In genomic region chr6:135909737-135910387, GRCh38 we compare ENCODE assay signal across 8 cellular contexts. TPM values are rescaled to one million over a fixed set of nuclear protein-coding genes. Genes with fewer than 3 reads are reported as not detected.
DNase-seq lines count a peak whose midpoint lies in the region; ATAC-seq and TF ChIP-seq lines count a peak whose summit lies in the region.

No MANE protein-coding gene starts in this region.

- H3F3A ChIP-seq in OCI-LY1 (ENCODE audit: insufficient read depth, low read length), result no peaks in the 10 kb centered on the region

- no peaks in the 10 kb centered on the region for H3K4me1 Mint-ChIP-seq in activated T-cell treated with anti-CD3 and anti-CD28 coated beads, Interleukin-2, amount 50 U/mL, for 4 hours (ENCODE audit: low read depth)

- H3K9me2 ChIP-seq in OCI-LY1 (ENCODE audit: low read depth, low read length), result no peaks in the 10 kb centered on the region

- intact Hi-C loops in posterior vena cava (cut with DNase I), result no loop called here

- H3K4me3 ChIP-seq in DND-41 (ENCODE audit: low read depth in 1 of 2, low read length in 2 of 2) (no peak overlapping the region), OCI-LY1 (ENCODE audit: low read depth, low read length, poor library complexity, severe bottlenecking) (no peak overlapping the region)

- no peaks in the 10 kb centered on the region for H3K36me3 ChIP-seq in DND-41 (ENCODE audit: insufficient read depth, low read length)
- no peaks in the 10 kb centered on the region for H3K36me3 ChIP-seq in OCI-LY1 (ENCODE audit: insufficient read depth, low read length)

- H3K4me2 ChIP-seq in DND-41 (ENCODE audit: insufficient read depth, low read length), result no peak overlapping the region
- no peak overlapping the region for H3K4me2 ChIP-seq in OCI-LY1 (ENCODE audit: low read length)

- H2AFZ ChIP-seq in DND-41 (ENCODE audit: low read depth, low read length), result no peak overlapping the region
- H2AFZ ChIP-seq in OCI-LY1 (ENCODE audit: low read length), result no peak overlapping the region

- no peaks in the 10 kb centered on the region for H3K36me3 Mint-ChIP-seq in activated T-cell treated with anti-CD3 and anti-CD28 coated beads, Interleukin-2, amount 50 U/mL, for 4 hours (ENCODE audit: insufficient read depth)

- no peaks in the 10 kb centered on the region; the same call in 1 of the 2 replicates for H3K4me1 ChIP-seq in DND-41 (ENCODE audit: insufficient read depth, low read length)
- H3K4me1 ChIP-seq in OCI-LY1 (ENCODE audit: insufficient read depth, low read length, severe bottlenecking), result no peaks in the 10 kb centered on the region

- H3K79me2 ChIP-seq in DND-41 (ENCODE audit: insufficient read depth, low read length), result no peaks in the 10 kb centered on the region
- H3K79me2 ChIP-seq in OCI-LY1 (ENCODE audit: insufficient read depth, low read length), result no peaks in the 10 kb centered on the region

- H3K9me3 ChIP-seq in DND-41 (ENCODE audit: insufficient read depth, low read length, severe bottlenecking) (no peaks in the 10 kb centered on the region), OCI-LY1 (ENCODE audit: low read length) (no peaks in the 10 kb centered on the region)

- H3K9ac ChIP-seq in DND-41 (ENCODE audit: low read depth, low read length), result no peak overlapping the region
- H3K9ac ChIP-seq in OCI-LY1 (ENCODE audit: low read length), result no peak overlapping the region

- H3K27ac ChIP-seq in DND-41 (ENCODE audit: low read length) (no peak overlapping the region), OCI-LY1 (ENCODE audit: low read depth, low read length, poor library complexity, severe bottlenecking) (no peak overlapping the region)

- H4K20me1 ChIP-seq in DND-41 (ENCODE audit: insufficient read depth, low read length) (no peaks in the 10 kb centered on the region), OCI-LY1 (ENCODE audit: insufficient read depth, low read length) (no peaks in the 10 kb centered on the region)

- H3K4me3 Mint-ChIP-seq in activated T-cell treated with anti-CD3 and anti-CD28 coated beads, Interleukin-2, amount 50 U/mL, for 4 hours, result no peak overlapping the region

- TF ChIP-seq CTCF in DND-41 (IDR thresholded peaks at IDR 0.05; ENCODE audit: borderline replicate concordance, extremely low read depth, low read length, poor library complexity, severe bottlenecking) (peak; percentile 87), OCI-LY1 (IDR thresholded peaks at IDR 0.05; ENCODE audit: low read length) (peak; percentile 87)

- no peaks in the 10 kb centered on the region for H3K9me3 Mint-ChIP-seq in activated T-cell treated with anti-CD3 and anti-CD28 coated beads, Interleukin-2, amount 50 U/mL, for 4 hours

- peak; percentile 53 for DNase-seq in DND-41
- DNase-seq in HT1080 (ENCODE audit: low read depth), result peak; percentile 10
- DNase-seq in activated T-cell treated with anti-CD3 and anti-CD28 coated beads, Interleukin-2, amount 50 U/mL, for 4 hours, result peak; percentile 47
- DNase-seq in glomerular endothelial cell (ENCODE audit: extremely low read depth, low read depth, low spot score), result peak; percentile 20
- peak; percentile 5 to 36 (median 21) for DNase-seq in stimulated activated CD4-positive, alpha-beta T cell treated with anti-CD3 and anti-CD28 coated beads, Interleukin-1b, Interleukin-23, amount 100 ng/mL, for 24 hours (ENCODE audit: low read depth in 4 of 4, low spot score in 1 of 4)
- no peak for DNase-seq in posterior vena cava (ENCODE audit: low spot score)

- peak; percentile 92 for ATAC-seq in DND-41 (ENCODE audit: insufficient read depth, low read depth)
- peak; percentile 91 for ATAC-seq in GM21390 (IDR thresholded peaks at IDR 0.05; ENCODE audit: unreplicated experiment)
- peak; percentile 77 to 89 for ATAC-seq in activated T-cell treated with anti-CD3 and anti-CD28 coated beads, Interleukin-2, amount 50 U/mL, for 4 hours

- H3K27me3 Mint-ChIP-seq in activated T-cell treated with anti-CD3 and anti-CD28 coated beads, Interleukin-2, amount 50 U/mL, for 4 hours (ENCODE audit: low read depth), result no peaks in the 10 kb centered on the region

- H3K27me3 ChIP-seq in DND-41 (ENCODE audit: insufficient read depth, low read length, poor library complexity), result peaks cover 6% of the 10 kb centered on the region
- H3K27me3 ChIP-seq in OCI-LY1 (ENCODE audit: insufficient read depth, low read length), result no peaks in the 10 kb centered on the region

RNA-seq across cellular contexts. Expression of gene PDE7B, which starts 58.4 kb away (rescaled TPM):
- total RNA-seq in HT1080 (2014; rRNA removed; shearing (Covaris generic)), result 0.47 and 1.3 TPM in 2 replicates
- polyA plus RNA-seq in HT1080 (2015; cell fraction: cytosol; rRNA removed), result 2.2 and 2.5 TPM in 2 replicates
- polyA plus RNA-seq in HT1080 (2015; cell fraction: nucleus; rRNA removed), result 2.7 and 2.9 TPM in 2 replicates
- total RNA-seq in activated T-cell treated with anti-CD3 and anti-CD28 coated beads, Interleukin-2, amount 50 U/mL, for 4 hours, result under 1 TPM in 2 of 3 donors, not detected in 1; 0.05 to 0.18 TPM
- 17.0 and 37.7 TPM in 2 replicates for total RNA-seq in glomerular endothelial cell
- total RNA-seq in posterior vena cava, result 1 to 10 TPM; 5.9 to 7.2 TPM
